In genomic region chr7:92437956-92438491, GRCh38 we compare ENCODE assay signal across 1 cellular context.
TF ChIP-seq lines count a peak whose summit lies in the region.

No MANE protein-coding gene starts in this region.

TF ChIP-seq in K562, 482 proteins besides CTCF, POLR2A, EP300 and RAD21:
- TF ChIP-seq ZKSCAN1 (IDR thresholded peaks at IDR 0.05; ENCODE audit: low read depth, low read length) (peak; percentile 77), RFX1 (IDR thresholded peaks at IDR 0.05) (no peak)
